In genomic region chr11:8917157-8917820, GRCh38 we compare ENCODE assay signal across 11 cellular contexts. TPM values are rescaled to one million over a fixed set of nuclear protein-coding genes. Genes with fewer than 3 reads are reported as not detected.
DNase-seq lines count a peak whose midpoint lies in the region; ATAC-seq and TF ChIP-seq lines count a peak whose summit lies in the region.
"Had no signal": no experiment of that assay in that cellular context is flagged by ENCODE, and none has a peak within 500 bp of the region (broad histone marks: within the 10 kb centered on the region; RNA-seq: fewer than 3 reads in every experiment).

No MANE protein-coding gene starts in this region.

- H3K27ac ChIP-seq in SJSA1 (peak overlapping the region; percentile 37), ovary (no peak overlapping the region)

- no peak for TF ChIP-seq POLR2A in ovary (IDR thresholded peaks at IDR 0.05)

- DNase-seq in Caco-2 (peak in 1 of 2 experiments; percentile 34), SJSA1 (ENCODE audit: low read depth in 1 of 2, low spot score in 2 of 2) (peak; percentile 53 to 68), fibroblast of gingiva (ENCODE audit: low read depth) (peak; percentile 95), ovary (peak in 3 of 5 donors; percentile 35 to 78 (median 61)), mesenteric fat pad (ENCODE audit: low spot score) (no peak)
- no peak for DNase-seq in activated CD4-positive, alpha-beta T cell treated with anti-CD3 and anti-CD28 coated beads, Interleukin-2, amount 10 ng/mL, durations not matched to agents 7 days and 5 days
- DNase-seq: NCI-H524 had no signal

- H3K27me3 Mint-ChIP-seq in Caco-2 (ENCODE audit: insufficient read depth, unreplicated experiment) = no peaks in the 10 kb centered on the region
- H3K27me3 Mint-ChIP-seq in activated CD4-positive, alpha-beta T cell treated with anti-CD3 and anti-CD28 coated beads, Interleukin-2, amount 10 ng/mL, durations not matched to agents 7 days and 5 days = no peaks in the 10 kb centered on the region

- H3K9me3 Mint-ChIP-seq in Caco-2 (ENCODE audit: unreplicated experiment) = no peaks in the 10 kb centered on the region
- no peaks in the 10 kb centered on the region for H3K9me3 Mint-ChIP-seq in activated CD4-positive, alpha-beta T cell treated with anti-CD3 and anti-CD28 coated beads, Interleukin-2, amount 10 ng/mL, durations not matched to agents 7 days and 5 days
- H3K9me3 Mint-ChIP-seq: activated T-helper 2 cell treated with anti-CD3 and anti-CD28 coated beads, Interferon-gamma antibody, Interleukin-2, Interleukin-4, amounts not matched to agents 10 μg/mL and 5 μg/mL and 100 μg/mL, durations not matched to agents 14 hours and 24 hours and 36 hours had no signal

- TF ChIP-seq CTCF in Caco-2 (IDR thresholded peaks at IDR 0.05; ENCODE audit: insufficient read depth in 1 of 2, low read depth in 1 of 2, low read length in 1 of 2, severe bottlenecking in 1 of 2, unreplicated experiment in 1 of 2) = no peak
- TF ChIP-seq CTCF in ovary (IDR thresholded peaks at IDR 0.05) = no peak

- CTCF ChIA-PET in Caco-2 (lab: Charles Lee) = interaction anchor here (1.1 to 1.2 kb wide), 2 partner anchors 42 to 220 kb away, joined by 3 to 7 read pairs; no protein-coding TSS in a partner anchor
- CTCF ChIA-PET in activated CD4-positive, alpha-beta T cell treated with anti-CD3 and anti-CD28 coated beads, Interleukin-2, amount 10 ng/mL, durations not matched to agents 7 days and 5 days (lab: Charles Lee) = interaction anchor here (1.1 kb wide), 1 partner anchor 43 kb away, joined by 4 read pairs; no protein-coding TSS in a partner anchor

- POLR2A ChIA-PET in Caco-2 (lab: Charles Lee) = no interaction called here
- POLR2A ChIA-PET in activated CD4-positive, alpha-beta T cell treated with anti-CD3 and anti-CD28 coated beads, Interleukin-2, amount 10 ng/mL, durations not matched to agents 7 days and 5 days (lab: Charles Lee) = no interaction called here

- H3K4me3 ChIP-seq in Caco-2 (ENCODE audit: low read depth, low read length) (no peak overlapping the region), SJSA1 (no peak overlapping the region), ovary (no peak overlapping the region)

- no peak overlapping the region for H3K4me3 Mint-ChIP-seq in Caco-2 (ENCODE audit: unreplicated experiment)
- no peak overlapping the region for H3K4me3 Mint-ChIP-seq in activated CD4-positive, alpha-beta T cell treated with anti-CD3 and anti-CD28 coated beads, Interleukin-2, amount 10 ng/mL, durations not matched to agents 7 days and 5 days

- peaks cover 40% of the 10 kb centered on the region for H3K36me3 Mint-ChIP-seq in Caco-2 (ENCODE audit: insufficient read depth, unreplicated experiment)
- peaks cover 38% of the 10 kb centered on the region for H3K36me3 Mint-ChIP-seq in activated CD4-positive, alpha-beta T cell treated with anti-CD3 and anti-CD28 coated beads, Interleukin-2, amount 10 ng/mL, durations not matched to agents 7 days and 5 days (ENCODE audit: low read depth)

- ATAC-seq in HG03460 (IDR thresholded peaks at IDR 0.05; ENCODE audit: unreplicated experiment) = no peak
- no peak for ATAC-seq in GM19324 (IDR thresholded peaks at IDR 0.05; ENCODE audit: low FRiP score, unreplicated experiment)

- intact Hi-C loops in Caco-2 (cut with micrococcal nuclease; ENCODE audit: unreplicated experiment) (loop anchor here (2.0 kb wide), 1 partner anchor 18 kb away; no protein-coding TSS in a partner anchor), ovary (cut with DNase I) (loop anchor here in 1 of 4 donors (5.0 kb wide), 1 partner anchor 40 kb away; no protein-coding TSS in a partner anchor)

- TF ChIP-seq EP300 in ovary (IDR thresholded peaks at IDR 0.05) = no peak

- H3K27me3 ChIP-seq in Caco-2 (replicated peaks; ENCODE audit: control insufficient read depth, insufficient read depth, low read length) (no peaks in the 10 kb centered on the region), SJSA1 (replicated peaks) (no peaks in the 10 kb centered on the region), ovary (no peaks in the 10 kb centered on the region)

- H3K9me3 ChIP-seq in Caco-2 (no peaks in the 10 kb centered on the region), SJSA1 (replicated peaks) (no peaks in the 10 kb centered on the region), ovary (no peaks in the 10 kb centered on the region)

- 7 to 18% (median 11%) methylated on average over 5 of the region's 5 CpGs for WGBS in ovary, 3 donors

- H3K4me1 ChIP-seq in Caco-2 = no peaks in the 10 kb centered on the region
- H3K4me1 ChIP-seq in SJSA1 (replicated peaks) = peaks cover 24% of the 10 kb centered on the region
- peaks cover 9% of the 10 kb centered on the region for H3K4me1 ChIP-seq in ovary (ENCODE audit: insufficient read depth)

- peak overlapping the region; percentile 35 for H3K27ac Mint-ChIP-seq in Caco-2 (ENCODE audit: unreplicated experiment)
- no peak overlapping the region for H3K27ac Mint-ChIP-seq in activated CD4-positive, alpha-beta T cell treated with anti-CD3 and anti-CD28 coated beads, Interleukin-2, amount 10 ng/mL, durations not matched to agents 7 days and 5 days
- H3K27ac Mint-ChIP-seq: activated T-helper 2 cell treated with anti-CD3 and anti-CD28 coated beads, Interferon-gamma antibody, Interleukin-2, Interleukin-4, amounts not matched to agents 10 μg/mL and 5 μg/mL and 100 μg/mL, durations not matched to agents 14 hours and 24 hours and 36 hours had no signal

- H3K36me3 ChIP-seq in Caco-2 (ENCODE audit: control insufficient read depth, insufficient read depth, low read length) = 0 out of 2 replicates have a peak, but pooled peaks cover 2% of the 10 kb centered on the region
- H3K36me3 ChIP-seq in SJSA1 = peaks cover 26% of the 10 kb centered on the region
- no peaks in the 10 kb centered on the region for H3K36me3 ChIP-seq in ovary

- H3K4me1 Mint-ChIP-seq in Caco-2 (ENCODE audit: low read depth, unreplicated experiment) = peaks cover 12% of the 10 kb centered on the region
- H3K4me1 Mint-ChIP-seq in activated CD4-positive, alpha-beta T cell treated with anti-CD3 and anti-CD28 coated beads, Interleukin-2, amount 10 ng/mL, durations not matched to agents 7 days and 5 days = peaks cover 28% of the 10 kb centered on the region

- no TSS peak for BruUV-seq in Caco-2 (replicated peaks; lab: Mats Ljungman, UMichigan)

RNA-seq across cellular contexts. Expression of gene AKIP1, which starts 6.3 kb away (rescaled TPM):
- 28.7 and 32.6 TPM in 2 replicates for total RNA-seq in Caco-2 (2022)
- total RNA-seq in SJSA1 (2014; rRNA removed; shearing (Covaris generic)) = 24.8 and 37.9 TPM in 2 replicates
- 10 to 100 TPM; 12.4 to 26.2 (median 18.8) TPM for total RNA-seq in ovary
- polyA plus RNA-seq in ovary = 10 to 100 TPM; 20.8 to 42.3 TPM
- 12.8 TPM for total RNA-seq in mesenteric fat pad
- total RNA-seq in activated CD4-positive, alpha-beta T cell treated with anti-CD3 and anti-CD28 coated beads, Interleukin-2, amount 10 ng/mL, durations not matched to agents 7 days and 5 days = 10 to 100 TPM; 30.0 to 35.0 TPM

RNA-seq across cellular contexts. Expression of gene C11orf16, which starts 15.5 kb away (rescaled TPM):
- not detected in 2 replicates for total RNA-seq in Caco-2 (2022)
- total RNA-seq in SJSA1 (2014; rRNA removed; shearing (Covaris generic)) = not detected in 2 replicates
- 1 to 10 TPM in 2 of 7 donors, under 1 TPM in 2, not detected in 3; 0.20 to 3.7 (median 0.96) TPM for total RNA-seq in ovary
- polyA plus RNA-seq in ovary = not detected
- total RNA-seq in mesenteric fat pad = not detected
- total RNA-seq in activated CD4-positive, alpha-beta T cell treated with anti-CD3 and anti-CD28 coated beads, Interleukin-2, amount 10 ng/mL, durations not matched to agents 7 days and 5 days = not detected
- total RNA-seq: activated T-helper 2 cell treated with anti-CD3 and anti-CD28 coated beads, Interferon-gamma antibody, Interleukin-2, Interleukin-4, amounts not matched to agents 10 μg/mL and 5 μg/mL and 100 μg/mL, durations not matched to agents 14 hours and 24 hours and 36 hours; urinary bladder had no signal
- polyA plus RNA-seq: urinary bladder had no signal

RNA-seq across cellular contexts. Expression of gene ASCL3, which starts 25.5 kb away (rescaled TPM):
- total RNA-seq in Caco-2 (2022) = not detected in 2 replicates
- total RNA-seq in SJSA1 (2014; rRNA removed; shearing (Covaris generic)) = not detected in 2 replicates
- total RNA-seq in ovary = not detected
- polyA plus RNA-seq in ovary = not detected
- not detected for total RNA-seq in mesenteric fat pad
- not detected for total RNA-seq in activated CD4-positive, alpha-beta T cell treated with anti-CD3 and anti-CD28 coated beads, Interleukin-2, amount 10 ng/mL, durations not matched to agents 7 days and 5 days
- total RNA-seq: activated T-helper 2 cell treated with anti-CD3 and anti-CD28 coated beads, Interferon-gamma antibody, Interleukin-2, Interleukin-4, amounts not matched to agents 10 μg/mL and 5 μg/mL and 100 μg/mL, durations not matched to agents 14 hours and 24 hours and 36 hours; urinary bladder had no signal
- polyA plus RNA-seq: urinary bladder had no signal

RNA-seq across cellular contexts. Expression of gene TMEM9B, which starts 47.0 kb away (rescaled TPM):
- total RNA-seq in Caco-2 (2022) (26.0 and 29.6 TPM in 2 replicates), ovary (10 to 100 TPM; 20.3 to 38.8 (median 29.2) TPM), mesenteric fat pad (32.9 TPM)
- total RNA-seq in SJSA1 (2014; rRNA removed; shearing (Covaris generic)) = 25.6 and 27.3 TPM in 2 replicates
- 10 to 100 TPM; 25.8 to 50.8 TPM for polyA plus RNA-seq in ovary
- total RNA-seq in activated CD4-positive, alpha-beta T cell treated with anti-CD3 and anti-CD28 coated beads, Interleukin-2, amount 10 ng/mL, durations not matched to agents 7 days and 5 days = 10 to 100 TPM; 27.7 to 35.2 TPM

Comparison
In these comparisons a context has a peak if more than half of its experiments do, and no peak if none do; other contexts are left out.
1. DNase-seq: peak in SJSA1 (2 of 2), fibroblast of gingiva (single experiment) and ovary (3 of 5); none in mesenteric fat pad (single experiment) and activated CD4-positive, alpha-beta T cell treated with anti-CD3 and anti-CD28 coated beads, Interleukin-2, amount 10 ng/mL, durations not matched to agents 7 days and 5 days (single experiment).